ENCODE assay signal across 11 cellular contexts in genomic region chr12:65532744-65533143, GRCh38.
DNase-seq lines count a peak whose midpoint lies in the region; ATAC-seq, FAIRE-seq and TF ChIP-seq lines count a peak whose summit lies in the region.
"Had no signal": no experiment of that assay in that cellular context is flagged by ENCODE, and none has a peak within 500 bp of the region (broad histone marks: within the 10 kb centered on the region; RNA-seq: fewer than 3 reads in every experiment).

No MANE protein-coding gene starts in this region.

- peak overlapping the region; percentile 99 for H4K91ac ChIP-seq in mesenchymal stem cell (ENCODE audit: low read length)

- H3K4me2 ChIP-seq in BLaER1 (peak overlapping the region; percentile 70), mesenchymal stem cell (ENCODE audit: low read length, poor library complexity, severe bottlenecking) (no peak overlapping the region)

- H4K8ac ChIP-seq in mesenchymal stem cell (ENCODE audit: low read length): peak overlapping the region; percentile 98

- WGBS in mesenchymal stem cell: 40% methylated on average over 1 of the region's 5 CpGs

- peak overlapping the region; percentile 86 to 96 for H2BK12ac ChIP-seq in mesenchymal stem cell (ENCODE audit: low read length in 2 of 2)

- peak overlapping the region; percentile 93 to 96 for H3K4ac ChIP-seq in mesenchymal stem cell (ENCODE audit: low read depth in 1 of 2, low read length in 2 of 2)

- H2AK5ac ChIP-seq in mesenchymal stem cell (ENCODE audit: low read length, severe bottlenecking): peak overlapping the region; percentile 99

- H3K27ac ChIP-seq in BLaER1: peak overlapping the region; percentile 40; the same call in 1 of the 2 replicates
- H3K27ac ChIP-seq in mesenchymal stem cell (ENCODE audit: low read length, poor library complexity, severe bottlenecking): peak overlapping the region; percentile 97
- H3K27ac ChIP-seq: psoas muscle had no signal

- H3K18ac ChIP-seq in mesenchymal stem cell (ENCODE audit: low read depth in 1 of 2, low read length in 2 of 2): peak overlapping the region; percentile 97 to 100

- TF ChIP-seq CTCF in GM13977 (IDR thresholded peaks at IDR 0.05; ENCODE audit: extremely low read depth, insufficient read depth, missing control alignments) (no peak), GM10248 (IDR thresholded peaks at IDR 0.05; ENCODE audit: control extremely low read depth, extremely low read depth, low read depth, missing control alignments) (no peak)

- in situ Hi-C loops in GM13977 (cut with MboI; ENCODE audit: low pct_unique_long_range_greater_than_20kb, low sequenced_read_pairs, unreplicated experiment): no loop called here

- H3K9me3 ChIP-seq in BLaER1: peaks cover 15% of the 10 kb centered on the region
- peaks cover 2% of the 10 kb centered on the region for H3K9me3 ChIP-seq in adipocyte (ENCODE audit: control insufficient read depth, low read length)
- H3K9me3 ChIP-seq in mesenchymal stem cell (ENCODE audit: control insufficient read depth, low read length): peaks cover 3% of the 10 kb centered on the region

- peak overlapping the region; percentile 89 for H2BK5ac ChIP-seq in mesenchymal stem cell (ENCODE audit: low read depth, low read length, poor library complexity, severe bottlenecking)

- no peak overlapping the region for H3K23ac ChIP-seq in mesenchymal stem cell (ENCODE audit: low read length in 2 of 2)

- H3K27me3 ChIP-seq in BLaER1 (no peaks in the 10 kb centered on the region), adipocyte (replicated peaks; ENCODE audit: control insufficient read depth, insufficient read depth, low read length) (no peaks in the 10 kb centered on the region), mesenchymal stem cell (ENCODE audit: control insufficient read depth in 1 of 2, insufficient read depth in 1 of 2, low read length in 2 of 2) (no peaks in the 10 kb centered on the region)

- H2BK120ac ChIP-seq in mesenchymal stem cell (ENCODE audit: low read depth, low read length): peak overlapping the region; percentile 96

- DNase-seq in HTR-8/SVneo (ENCODE audit: insufficient read length, low spot score): peak; percentile 48
- peak; percentile 46 for DNase-seq in adipocyte (ENCODE audit: low read depth)
- peak; percentile 91 for DNase-seq in mesenchymal stem cell
- DNase-seq in GM13977 (ENCODE audit: low spot score): no peak
- no peak for DNase-seq in NCI-H2227 treated with DMSO at 0.1 percent for 48 hours (lab: John Stamatoyannopoulos, UW)
- DNase-seq in GM10248 (ENCODE audit: extremely low spot score): no peak
- DNase-seq: activated T-cell treated with anti-CD3 and anti-CD28 coated beads, Interleukin-2, amount 50 U/mL, for 72 hours; NCI-H510A; psoas muscle had no signal

- FAIRE-seq in HTR-8/SVneo (lab: Jason Lieb, UNC): no peak

- no peaks in the 10 kb centered on the region for H3K36me3 ChIP-seq in BLaER1
- H3K36me3 ChIP-seq in adipocyte (ENCODE audit: control insufficient read depth, insufficient read depth, low read length, severe bottlenecking): no peaks in the 10 kb centered on the region
- H3K36me3 ChIP-seq in mesenchymal stem cell (ENCODE audit: control insufficient read depth in 1 of 2, insufficient read depth in 2 of 2, low read depth in 1 of 2, low read length in 2 of 2): no peaks in the 10 kb centered on the region

- H4K20me1 ChIP-seq in BLaER1: no peaks in the 10 kb centered on the region

- POLR2A ChIA-PET in GM10248 (lab: Yijun Ruan, JAX): no interaction called here

- CTCF ChIA-PET in GM10248 (lab: Yijun Ruan, JAX): no interaction called here

- H3K14ac ChIP-seq in mesenchymal stem cell (ENCODE audit: low read length in 2 of 2): peak overlapping the region in 1 of 2 experiments; percentile 18

- peaks cover 62% of the 10 kb centered on the region for H3K4me1 ChIP-seq in BLaER1
- H3K4me1 ChIP-seq in adipocyte (ENCODE audit: control insufficient read depth, insufficient read depth, low read length): peaks cover 34% of the 10 kb centered on the region
- H3K4me1 ChIP-seq in mesenchymal stem cell (ENCODE audit: control insufficient read depth, insufficient read depth, low read depth, low read length): peaks cover 22% of the 10 kb centered on the region
- H3K4me1 ChIP-seq: psoas muscle had no signal

- H2AFZ ChIP-seq in mesenchymal stem cell (ENCODE audit: low read depth, low read length): no peak overlapping the region

- H3K4me3 ChIP-seq in BLaER1: no peak overlapping the region
- no peak overlapping the region for H3K4me3 ChIP-seq in adipocyte (ENCODE audit: low read length)
- no peak overlapping the region for H3K4me3 ChIP-seq in mesenchymal stem cell (ENCODE audit: insufficient read depth in 1 of 2, low read depth in 1 of 2, low read length in 2 of 2)
- H3K4me3 ChIP-seq: psoas muscle had no signal

- no peak overlapping the region for H2BK15ac ChIP-seq in mesenchymal stem cell (ENCODE audit: low read depth, poor library complexity, severe bottlenecking)

- H3K79me1 ChIP-seq in mesenchymal stem cell (replicated peaks; ENCODE audit: low read length, poor library complexity, severe bottlenecking): no peaks in the 10 kb centered on the region

- H3K9ac ChIP-seq in BLaER1 (no peak overlapping the region), adipocyte (ENCODE audit: low read length) (peak overlapping the region; percentile 51), mesenchymal stem cell (ENCODE audit: low read length) (peak overlapping the region; percentile 59)

- ATAC-seq in GM19452 (IDR thresholded peaks at IDR 0.05; ENCODE audit: unreplicated experiment): no peak
- ATAC-seq: activated T-cell treated with anti-CD3 and anti-CD28 coated beads, Interleukin-2, amount 50 U/mL, for 72 hours; psoas muscle had no signal

Comparison
In these comparisons a context has a peak if more than half of its experiments do, and no peak if none do; other contexts are left out.
1. DNase-seq: peak in HTR-8/SVneo (single experiment), adipocyte (single experiment) and mesenchymal stem cell (single experiment); none in GM13977 (single experiment), NCI-H2227 treated with DMSO at 0.1 percent for 48 hours (single experiment) and GM10248 (single experiment).